Comparison of ENCODE assay signal across 11 cellular contexts in the genomic region with DNA sequence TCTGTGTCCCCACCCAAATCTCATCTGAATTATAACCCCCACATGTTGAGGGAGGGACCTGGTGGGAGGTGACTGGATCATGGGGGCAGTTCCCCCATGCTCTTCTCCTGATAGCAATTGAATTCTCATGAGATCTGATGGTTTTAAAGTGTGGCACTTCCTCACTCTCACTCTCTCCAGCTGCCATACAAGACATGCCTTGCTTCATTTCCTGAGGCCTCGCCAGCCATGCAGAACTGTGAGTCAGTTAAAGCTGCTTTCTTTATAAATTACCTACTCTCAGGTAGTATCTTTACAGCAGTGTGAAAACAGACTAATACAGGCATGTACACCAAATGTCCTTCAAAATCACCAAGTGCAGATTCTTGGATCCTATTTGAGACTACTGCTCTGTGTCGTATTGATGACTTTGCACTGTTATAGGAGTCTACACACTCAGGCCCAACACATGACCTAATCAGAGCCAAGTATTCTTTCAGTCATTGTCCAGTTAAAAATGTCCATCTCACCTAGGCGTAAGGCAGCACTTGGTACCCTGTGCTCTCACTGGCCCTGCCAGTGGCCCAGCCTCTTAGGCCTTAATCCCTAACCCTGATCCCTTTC. TPM values are rescaled to one million over a fixed set of nuclear protein-coding genes. Genes with fewer than 3 reads are reported as not detected.
DNase-seq lines count a peak whose midpoint lies in the region; ATAC-seq, FAIRE-seq and TF ChIP-seq lines count a peak whose summit lies in the region.
"Had no signal": no experiment of that assay in that cellular context is flagged by ENCODE, and none has a peak within 500 bp of the region (broad histone marks: within the 10 kb centered on the region; RNA-seq: fewer than 3 reads in every experiment).

No MANE protein-coding gene starts in this region.

- no peaks in the 10 kb centered on the region for H3K9me3 Mint-ChIP-seq in activated naive CD4-positive, alpha-beta T cell treated with anti-CD3 and anti-CD28 coated beads for 36 hours
- H3K9me3 Mint-ChIP-seq: activated CD4-positive, alpha-beta memory T cell treated with anti-CD3 and anti-CD28 coated beads, Interleukin-2, amount 10 ng/mL, durations not matched to agents 7 days and 5 days had no signal

- no peak overlapping the region for H3K4me3 Mint-ChIP-seq in activated naive CD4-positive, alpha-beta T cell treated with anti-CD3 and anti-CD28 coated beads for 36 hours
- H3K4me3 Mint-ChIP-seq: activated CD4-positive, alpha-beta memory T cell treated with anti-CD3 and anti-CD28 coated beads, Interleukin-2, amount 10 ng/mL, durations not matched to agents 7 days and 5 days had no signal

- no peak for FAIRE-seq in bronchial epithelial cell (lab: Jason Lieb, UNC)

- no peaks in the 10 kb centered on the region for H3K36me3 ChIP-seq in bronchial epithelial cell (ENCODE audit: control insufficient read depth, insufficient read depth, low read length)

- no peak for TF ChIP-seq CTCF in bronchial epithelial cell (IDR thresholded peaks at IDR 0.05; ENCODE audit: insufficient read depth, low read length, severe bottlenecking)

- DNase-seq in DMS79 (lab: John Stamatoyannopoulos, UW) (peak; percentile 77), bronchial epithelial cell (ENCODE audit: low read depth) (peak; percentile 27), head of caudate nucleus (no peak), AML-193 (lab: John Stamatoyannopoulos, UW) (no peak), NCI-H82 treated with DMSO at 0.1 percent for 48 hours (lab: John Stamatoyannopoulos, UW; ENCODE audit: unreplicated experiment) (no peak)
- no peak for DNase-seq in activated naive CD4-positive, alpha-beta T cell treated with anti-CD3 and anti-CD28 coated beads for 36 hours
- DNase-seq: activated CD4-positive, alpha-beta memory T cell treated with anti-CD3 and anti-CD28 coated beads, Interleukin-2, amount 10 ng/mL, durations not matched to agents 7 days and 5 days; NCI-H1436 treated with DMSO at 0.1 percent for 48 hours had no signal

- H3K36me3 Mint-ChIP-seq in activated naive CD4-positive, alpha-beta T cell treated with anti-CD3 and anti-CD28 coated beads for 36 hours (ENCODE audit: low read depth): no peaks in the 10 kb centered on the region

- ATAC-seq in GM19468 (IDR thresholded peaks at IDR 0.05; ENCODE audit: extremely low read depth, unreplicated experiment): peak; percentile 44
- peak; percentile 87 for ATAC-seq in HG03432 (IDR thresholded peaks at IDR 0.05; ENCODE audit: unreplicated experiment)
- ATAC-seq: left lobe of liver had no signal

- no peak overlapping the region for H3K4me3 ChIP-seq in bronchial epithelial cell (ENCODE audit: low read depth, low read length)

- no peaks in the 10 kb centered on the region for H3K27me3 ChIP-seq in bronchial epithelial cell (ENCODE audit: control insufficient read depth, insufficient read depth, low read length)

- H3K4me1 Mint-ChIP-seq in activated naive CD4-positive, alpha-beta T cell treated with anti-CD3 and anti-CD28 coated beads for 36 hours (ENCODE audit: low read depth): no peaks in the 10 kb centered on the region
- H3K4me1 Mint-ChIP-seq: activated CD4-positive, alpha-beta memory T cell treated with anti-CD3 and anti-CD28 coated beads, Interleukin-2, amount 10 ng/mL, durations not matched to agents 7 days and 5 days had no signal

- H3K27me3 Mint-ChIP-seq in activated naive CD4-positive, alpha-beta T cell treated with anti-CD3 and anti-CD28 coated beads for 36 hours (ENCODE audit: low read depth): peaks cover 2% of the 10 kb centered on the region
- H3K27me3 Mint-ChIP-seq: activated CD4-positive, alpha-beta memory T cell treated with anti-CD3 and anti-CD28 coated beads, Interleukin-2, amount 10 ng/mL, durations not matched to agents 7 days and 5 days had no signal

- intact Hi-C loops in activated naive CD4-positive, alpha-beta T cell treated with anti-CD3 and anti-CD28 coated beads for 36 hours (cut with micrococcal nuclease): no loop called here
- intact Hi-C loops in head of caudate nucleus (cut with DNase I): no loop called here

- CTCF ChIA-PET in activated naive CD4-positive, alpha-beta T cell treated with anti-CD3 and anti-CD28 coated beads for 36 hours (lab: Charles Lee): interaction anchor here (0.7 kb wide), 1 partner anchor 99 kb away, joined by 3 read pairs; no protein-coding TSS in a partner anchor

- no peak overlapping the region for H3K27ac Mint-ChIP-seq in activated naive CD4-positive, alpha-beta T cell treated with anti-CD3 and anti-CD28 coated beads for 36 hours
- H3K27ac Mint-ChIP-seq: activated CD4-positive, alpha-beta memory T cell treated with anti-CD3 and anti-CD28 coated beads, Interleukin-2, amount 10 ng/mL, durations not matched to agents 7 days and 5 days had no signal

RNA-seq across cellular contexts. Expression of a gene that starts 52.8 kb away (rescaled TPM):
- 18.7 and 26.9 TPM in 2 replicates for total RNA-seq in bronchial epithelial cell
- under 1 TPM; 0.20 to 0.74 TPM for total RNA-seq in activated naive CD4-positive, alpha-beta T cell treated with anti-CD3 and anti-CD28 coated beads for 36 hours

Comparison
In these comparisons a context has a peak if more than half of its experiments do, and no peak if none do; other contexts are left out.
1. DNase-seq: peak in DMS79 (single experiment) and bronchial epithelial cell (single experiment); none in activated naive CD4-positive, alpha-beta T cell treated with anti-CD3 and anti-CD28 coated beads for 36 hours (single experiment), head of caudate nucleus (0 of 42), AML-193 (0 of 2) and NCI-H82 treated with DMSO at 0.1 percent for 48 hours (single experiment).
2. RNA of a gene that starts 52.8 kb away (total RNA-seq): 18.7 to 26.9 TPM in bronchial epithelial cell; 0.20 to 0.74 TPM in activated naive CD4-positive, alpha-beta T cell treated with anti-CD3 and anti-CD28 coated beads for 36 hours; every median in the first group is over 10 times any median in the second.